Comparison of ENCODE assay signal across 8 cellular contexts in genomic region chr19:42253245-42254082, GRCh38. TPM values are rescaled to one million over a fixed set of nuclear protein-coding genes. Genes with fewer than 3 reads are reported as not detected.
DNase-seq lines count a peak whose midpoint lies in the region; ATAC-seq and TF ChIP-seq lines count a peak whose summit lies in the region.

No MANE protein-coding gene starts in this region.

- H3K4me1 ChIP-seq in HUES6 (ENCODE audit: control insufficient read depth, insufficient read depth, low read length): peaks cover 26% of the 10 kb centered on the region
- peaks cover 20 to 41% of the 10 kb centered on the region in 2 donors for H3K4me1 ChIP-seq in ascending aorta
- peaks cover 0 to 63% (median 51%) of the 10 kb centered on the region in 4 donors for H3K4me1 ChIP-seq in sigmoid colon

- H3K27ac ChIP-seq in HUES6 (ENCODE audit: low read depth, low read length) (peak overlapping the region; percentile 98; the same call in 1 of the 2 replicates), ascending aorta (peak overlapping the region; percentile 97 to 99), sigmoid colon (peak overlapping the region; percentile 99 to 100 (median 100))

- no peaks in the 10 kb centered on the region for H3K9me3 Mint-ChIP-seq in T-helper 1 cell treated with Interleukin-12 subunit alpha and Interleukin-12 subunit beta and Interleukin-4 antibody, amounts not matched to agents 30 μg/mL and 1 μg/mL, for 36 hours

- DNase-seq in DMS 273 (lab: John Stamatoyannopoulos, UW; ENCODE audit: unreplicated experiment) (peak; percentile 84), DMS 273 treated with DMSO at 0.1 percent for 48 hours (lab: John Stamatoyannopoulos, UW) (no peak), ascending aorta (ENCODE audit: low spot score in 2 of 2) (peak in 1 of 2 donors; percentile 86), hypothalamus (lab: John Stamatoyannopoulos, UW) (peak in 39 of 51 donors; percentile 23 to 86 (median 56)), sigmoid colon (peak; percentile 89)

- H3K27me3 ChIP-seq in HUES6 (ENCODE audit: control insufficient read depth, insufficient read depth, low read length) (no peaks in the 10 kb centered on the region), ascending aorta (no peaks in the 10 kb centered on the region), sigmoid colon (no peaks in the 10 kb centered on the region)

- H3K36me3 Mint-ChIP-seq in T-helper 1 cell treated with Interleukin-12 subunit alpha and Interleukin-12 subunit beta and Interleukin-4 antibody, amounts not matched to agents 30 μg/mL and 1 μg/mL, for 36 hours (ENCODE audit: low read depth): peaks cover 2% of the 10 kb centered on the region

- peaks cover 19% of the 10 kb centered on the region for H3K36me3 ChIP-seq in HUES6 (ENCODE audit: control insufficient read depth, insufficient read depth, low read length)
- H3K36me3 ChIP-seq in ascending aorta: peaks cover 4 to 15% of the 10 kb centered on the region in 2 donors
- H3K36me3 ChIP-seq in sigmoid colon: peaks cover 11 to 17% (median 15%) of the 10 kb centered on the region in 4 donors

- no peak for TF ChIP-seq CTCF in ascending aorta (IDR thresholded peaks at IDR 0.05)
- no peak for TF ChIP-seq CTCF in sigmoid colon (IDR thresholded peaks at IDR 0.05)

- intact Hi-C loops in ascending aorta (cut with DNase I): no loop called here
- intact Hi-C loops in sigmoid colon (cut with DNase I): loop anchor here (2.0 kb wide), 1 partner anchor 27 kb away; no protein-coding TSS in a partner anchor

- TF ChIP-seq POLR2A in sigmoid colon (IDR thresholded peaks at IDR 0.05): peak in 1 of 2 donors; percentile 15

- 1% methylated on average over 71 of the region's 71 CpGs for WGBS in sigmoid colon, 2 donors

- H3K4me3 ChIP-seq in HUES6 (ENCODE audit: low read depth, low read length) (peak overlapping the region; percentile 95), ascending aorta (peak overlapping the region; percentile 84 to 95), sigmoid colon (peak overlapping the region; percentile 84 to 100 (median 98))

- H3K9ac ChIP-seq in HUES6 (ENCODE audit: low read length): peak overlapping the region; percentile 84

- H3K9me3 ChIP-seq in HUES6 (ENCODE audit: control insufficient read depth, insufficient read depth, low read depth, low read length): no peaks in the 10 kb centered on the region
- no peaks in the 10 kb centered on the region for H3K9me3 ChIP-seq in ascending aorta
- H3K9me3 ChIP-seq in sigmoid colon: no peaks in the 10 kb centered on the region

- H3K27ac Mint-ChIP-seq in T-helper 1 cell treated with Interleukin-12 subunit alpha and Interleukin-12 subunit beta and Interleukin-4 antibody, amounts not matched to agents 30 μg/mL and 1 μg/mL, for 36 hours: peak overlapping the region; percentile 85

- peaks cover 20% of the 10 kb centered on the region for H3K4me1 Mint-ChIP-seq in T-helper 1 cell treated with Interleukin-12 subunit alpha and Interleukin-12 subunit beta and Interleukin-4 antibody, amounts not matched to agents 30 μg/mL and 1 μg/mL, for 36 hours (ENCODE audit: low read depth)

- ATAC-seq in GM21528 (IDR thresholded peaks at IDR 0.05; ENCODE audit: low FRiP score, unreplicated experiment): no peak

- H3K27me3 Mint-ChIP-seq in T-helper 1 cell treated with Interleukin-12 subunit alpha and Interleukin-12 subunit beta and Interleukin-4 antibody, amounts not matched to agents 30 μg/mL and 1 μg/mL, for 36 hours (ENCODE audit: low read depth): peaks cover 10% of the 10 kb centered on the region

- TF ChIP-seq EP300 in sigmoid colon (IDR thresholded peaks at IDR 0.05): no peak

- peak overlapping the region; percentile 91 for H3K4me3 Mint-ChIP-seq in T-helper 1 cell treated with Interleukin-12 subunit alpha and Interleukin-12 subunit beta and Interleukin-4 antibody, amounts not matched to agents 30 μg/mL and 1 μg/mL, for 36 hours

RNA-seq across cellular contexts. Expression of gene ERF, which starts 1.5 kb away (rescaled TPM):
- total RNA-seq in ascending aorta (51.6 TPM), sigmoid colon (10 to 100 TPM; 18.9 to 39.3 (median 25.6) TPM)
- 10 to 100 TPM; 18.6 to 42.8 (median 23.6) TPM for polyA plus RNA-seq in sigmoid colon

RNA-seq across cellular contexts. Expression of gene GSK3A, which starts 11.1 kb away (rescaled TPM):
- total RNA-seq in ascending aorta (27.0 TPM), sigmoid colon (10 to 100 TPM; 17.4 to 28.5 (median 20.5) TPM)
- polyA plus RNA-seq in sigmoid colon: 10 to 100 TPM; 31.8 to 49.5 (median 49.0) TPM

RNA-seq across cellular contexts. Expression of gene CIC, which starts 15.6 kb away (rescaled TPM):
- total RNA-seq in ascending aorta: 247 TPM
- total RNA-seq in sigmoid colon: 10 to 100 TPM; 16.0 to 31.3 (median 24.9) TPM
- 10 to 100 TPM in 2 of 3 donors, 1 to 10 TPM in 1; 8.4 to 42.1 (median 17.3) TPM for polyA plus RNA-seq in sigmoid colon

RNA-seq across cellular contexts. Expression of gene ZNF526, which starts 33.4 kb away (rescaled TPM):
- total RNA-seq in ascending aorta (7.0 TPM), sigmoid colon (1 to 10 TPM; 2.2 to 6.1 (median 4.3) TPM)
- polyA plus RNA-seq in sigmoid colon: 1 to 10 TPM; 3.0 to 6.8 (median 3.2) TPM

RNA-seq across cellular contexts. Expression of gene DEDD2, which starts 36.0 kb away (rescaled TPM):
- 30.2 TPM for total RNA-seq in ascending aorta
- 10 to 100 TPM; 28.5 to 41.3 (median 36.3) TPM for total RNA-seq in sigmoid colon
- 10 to 100 TPM; 42.2 to 87.6 (median 49.9) TPM for polyA plus RNA-seq in sigmoid colon
